ENCODE assay signal across 8 cellular contexts in genomic region chr2:197310271-197310939, GRCh38. TPM values are rescaled to one million over a fixed set of nuclear protein-coding genes. Genes with fewer than 3 reads are reported as not detected.
DNase-seq lines count a peak whose midpoint lies in the region; ATAC-seq and TF ChIP-seq lines count a peak whose summit lies in the region.

Gene ANKRD44 (minus strand): TSS chr2:197310780. CDS start chr2:197310604, 176 bp downstream.

- CTCF ChIA-PET in AG04449 (lab: Yijun Ruan, JAX) (interaction anchor here (0.8 to 3.3 kb wide), 11 partner anchors 14 to 197 kb away, joined by 3 to 17 read pairs (median 4); no protein-coding TSS in a partner anchor), activated B cell treated with CpG ODN at 0.5 μM for 24 hours (lab: Charles Lee) (interaction anchor here (0.7 to 8.2 kb wide), 11 partner anchors 15 to 298 kb away, joined by 3 to 110 read pairs (median 12); no protein-coding TSS in a partner anchor)

- H3K4me3 ChIP-seq in AG04449 (ENCODE audit: low read depth, low read length) (peak within 1 kb of the TSS; percentile 77), cardiac fibroblast (replicated peaks in 1 of 2; ENCODE audit: low read depth in 2 of 2, low read length in 2 of 2) (peak within 1 kb of the TSS; percentile 77 to 81)

- peak within 1 kb of the TSS; percentile 95 for H3K4me3 Mint-ChIP-seq in activated B cell treated with CpG ODN at 0.5 μM for 24 hours

- peak within 1 kb of the TSS; percentile 95 for H3K27ac Mint-ChIP-seq in activated B cell treated with CpG ODN at 0.5 μM for 24 hours

- H3K27me3 Mint-ChIP-seq in activated B cell treated with CpG ODN at 0.5 μM for 24 hours = no peaks in the 10 kb centered on the region

- POLR2A ChIA-PET in AG04449 (lab: Yijun Ruan, JAX) (no interaction called here), activated B cell treated with CpG ODN at 0.5 μM for 24 hours (lab: Charles Lee) (interaction anchor here (0.6 to 9.3 kb wide), 25 partner anchors 14 to 196 kb away, joined by 3 to 173 read pairs (median 6); partner anchors contain the start of gene HSPE1)

- ATAC-seq in GM18870 (IDR thresholded peaks at IDR 0.05; ENCODE audit: unreplicated experiment) (peak; percentile 36), HG03108 (IDR thresholded peaks at IDR 0.05; ENCODE audit: unreplicated experiment) (peak; percentile 60), activated B cell treated with CpG ODN at 0.5 μM for 24 hours (ENCODE audit: low read depth) (peak; percentile 77)

- peaks cover 16% of the 10 kb centered on the region for H3K36me3 Mint-ChIP-seq in activated B cell treated with CpG ODN at 0.5 μM for 24 hours (ENCODE audit: low read depth)

- TF ChIP-seq CTCF in AG04449 (IDR thresholded peaks at IDR 0.05; ENCODE audit: insufficient read depth, low read length, missing control alignments) = no peak
- TF ChIP-seq CTCF in activated B cell treated with CpG ODN at 0.5 μM for 24 hours (IDR thresholded peaks at IDR 0.05) = no peak
- peak; percentile 2 for TF ChIP-seq CTCF in cardiac fibroblast (IDR thresholded peaks at IDR 0.05; ENCODE audit: low read depth, low read length)

- H3K9me3 Mint-ChIP-seq in activated B cell treated with CpG ODN at 0.5 μM for 24 hours = no peaks in the 10 kb centered on the region

- intact Hi-C loops in activated B cell treated with CpG ODN at 0.5 μM for 24 hours (cut with micrococcal nuclease) = loop anchor here (1.0 to 5.0 kb wide), 6 partner anchors 52 to 197 kb away; partner anchors contain the start of gene SF3B1

- peaks cover 48% of the 10 kb centered on the region for H3K4me1 Mint-ChIP-seq in activated B cell treated with CpG ODN at 0.5 μM for 24 hours

- DNase-seq in AG04449 (ENCODE audit: low read depth, low spot score) = no peak
- peak; percentile 80 for DNase-seq in NCI-H226
- peak; percentile 82 for DNase-seq in activated B cell treated with CpG ODN at 0.5 μM for 24 hours
- peak; percentile 85 to 91 for DNase-seq in cardiac fibroblast (ENCODE audit: low read depth in 2 of 2)
- DNase-seq in iris pigment epithelial cell (ENCODE audit: low read depth) = peak; percentile 81
- peak; percentile 82 for DNase-seq in stimulated activated CD4-positive, alpha-beta T cell treated with anti-CD3 and anti-CD28 coated beads, Interleukin-12 subunit alpha, Interleukin-12 subunit beta, amount 100 ng/mL, for 4 hours

RNA-seq across cellular contexts. Expression of gene ANKRD44, which starts in this region (rescaled TPM):
- 154 and 185 TPM in 2 replicates for total RNA-seq in activated B cell treated with CpG ODN at 0.5 μM for 24 hours
